In the genomic region with DNA sequence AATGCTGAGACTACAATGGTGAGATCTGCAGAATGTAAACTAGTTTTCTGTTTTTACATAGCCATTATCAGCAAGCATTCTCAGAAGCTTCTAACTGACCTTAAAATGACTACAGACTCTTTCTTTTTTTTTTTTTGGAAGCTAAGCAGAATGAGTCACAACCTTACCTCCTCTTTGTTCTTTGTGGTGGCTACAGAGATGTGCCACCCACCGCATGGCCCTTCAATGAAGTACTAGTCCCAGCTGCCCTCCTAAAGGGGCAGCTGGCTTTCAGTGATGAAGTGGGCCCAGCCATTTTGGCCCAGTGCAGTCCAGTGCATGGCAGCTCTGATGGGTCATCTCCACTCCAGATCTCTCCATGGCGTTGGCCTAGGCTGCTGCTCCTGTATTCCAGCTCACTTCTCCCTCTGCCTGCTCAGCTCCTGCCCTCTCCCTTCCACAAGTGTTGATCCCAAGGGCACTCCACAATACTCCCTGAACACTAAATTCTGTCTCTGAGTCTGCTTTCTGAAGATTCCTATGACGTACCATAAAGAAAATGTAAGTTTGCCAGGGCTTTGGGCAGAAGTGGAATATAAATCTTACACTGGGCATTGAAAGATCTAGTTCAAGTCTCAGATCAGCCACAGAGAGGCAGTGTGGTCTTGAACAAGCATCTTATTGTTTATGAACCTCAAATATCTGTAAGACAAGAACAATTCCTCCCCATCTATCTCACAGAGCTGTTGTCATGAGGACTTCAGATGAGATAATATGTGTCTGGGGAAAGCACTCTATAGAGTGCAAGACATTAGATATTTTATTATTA, we compare ENCODE assay signal across 9 cellular contexts.
DNase-seq lines count a peak whose midpoint lies in the region; ATAC-seq and TF ChIP-seq lines count a peak whose summit lies in the region.
"Had no signal": no experiment of that assay in that cellular context is flagged by ENCODE, and none has a peak within 500 bp of the region (broad histone marks: within the 10 kb centered on the region; RNA-seq: fewer than 3 reads in every experiment).

No MANE protein-coding gene starts in this region.

- H3K36me3 Mint-ChIP-seq in CD4-positive, alpha-beta memory T cell: no peaks in the 10 kb centered on the region
- H3K36me3 Mint-ChIP-seq in HFFc6 (ENCODE audit: low read depth) (no peaks in the 10 kb centered on the region), T-helper 17 cell (ENCODE audit: low read depth) (no peaks in the 10 kb centered on the region)

- 86% methylated on average over 3 of the region's 3 CpGs for WGBS in hepatocyte (ENCODE audit: low lambda C conversion rate, missing lambda C conversion rate)

- CTCF ChIA-PET in CD4-positive, alpha-beta memory T cell (lab: Charles Lee; ENCODE audit: partially characterized antibody): interaction anchor here (0.8 to 2.1 kb wide), 6 partner anchors 18 to 615 kb away, joined by 3 to 9 read pairs (median 4); a partner anchor contains a TSS
- CTCF ChIA-PET in HEK293T (lab: Yijun Ruan, JAX): no interaction called here

- intact Hi-C loops in CD4-positive, alpha-beta memory T cell (cut with micrococcal nuclease): loop anchor here (2.0 kb wide), 2 partner anchors 18 to 340 kb away; no protein-coding TSS in a partner anchor

- H3K9me3 Mint-ChIP-seq in CD4-positive, alpha-beta memory T cell: no peaks in the 10 kb centered on the region
- H3K9me3 Mint-ChIP-seq in HFFc6: no peaks in the 10 kb centered on the region

- peaks cover 4 to 13% (median 7%) of the 10 kb centered on the region in 4 donors for H3K4me1 Mint-ChIP-seq in CD4-positive, alpha-beta memory T cell
- no peaks in the 10 kb centered on the region for H3K4me1 Mint-ChIP-seq in HFFc6 (ENCODE audit: low read depth)
- peaks cover 20% of the 10 kb centered on the region for H3K4me1 Mint-ChIP-seq in T-helper 17 cell

- ATAC-seq in T-helper 17 cell (peak; percentile 78), GM21423 (IDR thresholded peaks at IDR 0.05; ENCODE audit: unreplicated experiment) (no peak), HG03039 (IDR thresholded peaks at IDR 0.05; ENCODE audit: unreplicated experiment) (no peak)

- H3K27ac Mint-ChIP-seq in CD4-positive, alpha-beta memory T cell: peak overlapping the region in 5 of 7 donors; percentile 4 to 91 (median 52)
- H3K27ac Mint-ChIP-seq in HFFc6: no peak overlapping the region
- peak overlapping the region; percentile 92 for H3K27ac Mint-ChIP-seq in T-helper 17 cell

- peaks cover 5% of the 10 kb centered on the region for H3K4me1 ChIP-seq in CD4-positive, alpha-beta memory T cell (ENCODE audit: insufficient read depth, low read length)
- H3K4me1 ChIP-seq in hepatocyte (ENCODE audit: insufficient read depth) (no peaks in the 10 kb centered on the region), Peyer's patch (no peaks in the 10 kb centered on the region)

- no peaks in the 10 kb centered on the region for H3K9me2 ChIP-seq in hepatocyte (replicated peaks; ENCODE audit: insufficient read depth)

- POLR2A ChIA-PET in CD4-positive, alpha-beta memory T cell (lab: Charles Lee; ENCODE audit: partially characterized antibody): interaction anchor here (1.0 to 1.9 kb wide), 2 partner anchors 18 to 24 kb away, joined by 3 to 4 read pairs; no protein-coding TSS in a partner anchor
- POLR2A ChIA-PET in HEK293T (lab: Yijun Ruan, JAX): no interaction called here

- no peak overlapping the region for H3K4me3 ChIP-seq in CD4-positive, alpha-beta memory T cell (ENCODE audit: low read length in 2 of 2)
- H3K4me3 ChIP-seq in hepatocyte (no peak overlapping the region), Peyer's patch (no peak overlapping the region)

- H4K20me1 ChIP-seq in hepatocyte (ENCODE audit: insufficient read depth, poor library complexity, severe bottlenecking): no peaks in the 10 kb centered on the region

- TF ChIP-seq CTCF in HFFc6 (IDR thresholded peaks at IDR 0.05): peak; percentile 47; the same call in 1 of the 2 replicates
- peak; percentile 22 for TF ChIP-seq CTCF in hepatocyte (IDR thresholded peaks at IDR 0.05; ENCODE audit: poor library complexity)
- peak in 1 of 6 experiments; percentile 13 for TF ChIP-seq CTCF in Peyer's patch (IDR thresholded peaks at IDR 0.05)

- no peaks in the 10 kb centered on the region for H3K9me3 ChIP-seq in CD4-positive, alpha-beta memory T cell (ENCODE audit: control insufficient read depth in 1 of 2, low read length in 2 of 2)
- H3K9me3 ChIP-seq in T-helper 17 cell (ENCODE audit: control insufficient read depth, low read length, poor library complexity, severe bottlenecking) (no peaks in the 10 kb centered on the region), hepatocyte (ENCODE audit: low read depth) (no peaks in the 10 kb centered on the region), Peyer's patch (no peaks in the 10 kb centered on the region)

- TF ChIP-seq POLR2A in Peyer's patch (IDR thresholded peaks at IDR 0.05): no peak

- H3K36me3 ChIP-seq in CD4-positive, alpha-beta memory T cell (ENCODE audit: insufficient read depth, low read length): no peaks in the 10 kb centered on the region
- no peaks in the 10 kb centered on the region for H3K36me3 ChIP-seq in hepatocyte (replicated peaks; ENCODE audit: insufficient read depth, low read depth)
- H3K36me3 ChIP-seq in Peyer's patch: no peaks in the 10 kb centered on the region

- DNase-seq in CD4-positive, alpha-beta memory T cell: peak in 4 of 5 donors; percentile 21 to 30 (median 26)
- DNase-seq in HFFc6 (peak; percentile 17), T-helper 17 cell (no peak), hepatocyte (ENCODE audit: low spot score) (no peak), Peyer's patch (no peak), HEK293T (ENCODE audit: extremely low spot score) (no peak)
- DNase-seq: NCI-H1048 had no signal

- H2AFZ ChIP-seq in hepatocyte: no peak overlapping the region

- H3K27me3 Mint-ChIP-seq in CD4-positive, alpha-beta memory T cell: no peaks in the 10 kb centered on the region
- H3K27me3 Mint-ChIP-seq in HFFc6 (ENCODE audit: insufficient read depth): peaks cover 14% of the 10 kb centered on the region
- H3K27me3 Mint-ChIP-seq in T-helper 17 cell: no peaks in the 10 kb centered on the region

- H3K27me3 ChIP-seq in CD4-positive, alpha-beta memory T cell (ENCODE audit: insufficient read depth, low read length): no peaks in the 10 kb centered on the region
- no peaks in the 10 kb centered on the region for H3K27me3 ChIP-seq in hepatocyte
- no peaks in the 10 kb centered on the region for H3K27me3 ChIP-seq in Peyer's patch

- H3K27ac ChIP-seq in CD4-positive, alpha-beta memory T cell (ENCODE audit: low read depth, low read length): no peak overlapping the region
- H3K27ac ChIP-seq in hepatocyte (no peak overlapping the region), Peyer's patch (no peak overlapping the region)

- H3K4me3 Mint-ChIP-seq in CD4-positive, alpha-beta memory T cell: peak overlapping the region in 2 of 8 donors; percentile 17 to 46
- H3K4me3 Mint-ChIP-seq in HFFc6 (no peak overlapping the region), T-helper 17 cell (peak overlapping the region; percentile 12)

- no peaks in the 10 kb centered on the region for H3K79me2 ChIP-seq in hepatocyte

- no peak overlapping the region for H3K4me2 ChIP-seq in hepatocyte

TF ChIP-seq in HEK293T, 16 proteins besides CTCF, POLR2A, EP300 and RAD21:
- no peak for TF ChIP-seq ARNT (IDR thresholded peaks at IDR 0.05)
- TF ChIP-seq TARDBP (IDR thresholded peaks at IDR 0.05): no peak
- no peak for TF ChIP-seq HDGF (IDR thresholded peaks at IDR 0.05; ENCODE audit: borderline replicate concordance)

Comparison
In these comparisons a context has a peak if more than half of its experiments do, and no peak if none do; other contexts are left out.
1. DNase-seq: peak in CD4-positive, alpha-beta memory T cell (4 of 5) and HFFc6 (single experiment); none in T-helper 17 cell (0 of 3), hepatocyte (single experiment), Peyer's patch (0 of 3) and HEK293T (single experiment).